In the genomic region with DNA sequence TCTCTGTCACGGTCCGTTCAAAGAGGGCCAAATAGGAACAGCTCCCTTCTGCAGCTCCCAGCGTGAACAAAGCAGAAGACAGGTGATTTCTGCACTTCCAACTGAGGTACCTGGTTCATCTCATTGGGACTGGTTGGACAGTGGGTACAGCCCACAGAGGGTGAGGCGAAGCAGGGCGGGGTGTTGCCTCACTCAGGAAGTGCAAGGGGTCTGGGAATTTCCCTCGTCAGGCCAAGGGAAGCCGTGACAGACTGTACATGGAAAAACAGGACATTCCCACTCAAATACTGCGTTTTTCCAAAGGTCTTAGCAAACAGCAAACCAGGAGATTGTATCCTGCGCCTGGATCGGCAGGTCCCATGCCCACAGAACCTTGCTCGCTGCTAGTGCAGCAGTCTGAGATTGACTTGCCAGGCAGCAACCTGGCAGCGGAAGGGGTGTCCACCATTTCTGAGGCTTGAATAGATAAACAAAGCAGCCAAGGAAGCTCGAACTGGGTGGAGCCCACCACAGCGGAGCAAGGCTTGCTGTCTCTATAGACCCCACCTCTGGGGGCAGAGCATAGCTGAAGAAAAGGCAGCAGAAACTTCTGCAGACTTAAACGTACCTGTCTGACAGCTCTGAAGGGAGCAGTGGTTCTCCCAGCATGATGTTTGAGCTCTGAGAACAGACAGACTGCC, we compare ENCODE assay signal across 1 cellular context.
TF ChIP-seq lines count a peak whose summit lies in the region.

No MANE protein-coding gene starts in this region.

TF ChIP-seq in SK-N-SH, 30 proteins besides CTCF, POLR2A, EP300 and RAD21:
- TF ChIP-seq, protein P1, sequence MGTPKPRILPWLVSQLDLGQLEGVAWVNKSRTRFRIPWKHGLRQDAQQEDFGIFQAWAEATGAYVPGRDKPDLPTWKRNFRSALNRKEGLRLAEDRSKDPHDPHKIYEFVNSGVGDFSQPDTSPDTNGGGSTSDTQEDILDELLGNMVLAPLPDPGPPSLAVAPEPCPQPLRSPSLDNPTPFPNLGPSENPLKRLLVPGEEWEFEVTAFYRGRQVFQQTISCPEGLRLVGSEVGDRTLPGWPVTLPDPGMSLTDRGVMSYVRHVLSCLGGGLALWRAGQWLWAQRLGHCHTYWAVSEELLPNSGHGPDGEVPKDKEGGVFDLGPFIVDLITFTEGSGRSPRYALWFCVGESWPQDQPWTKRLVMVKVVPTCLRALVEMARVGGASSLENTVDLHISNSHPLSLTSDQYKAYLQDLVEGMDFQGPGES (IDR thresholded peaks at IDR 0.05; ENCODE audit: low read depth, low read length): no peak
- TF ChIP-seq TCF12 (IDR thresholded peaks at IDR 0.05) (no peak), EZH2phosphoT487 (IDR thresholded peaks at IDR 0.05; ENCODE audit: borderline replicate concordance, low read depth) (no peak), RCOR1 (IDR thresholded peaks at IDR 0.05; ENCODE audit: low read length) (no peak), POLR2AphosphoS5 (IDR thresholded peaks at IDR 0.05; ENCODE audit: low read depth, low read length) (no peak), NFIC (IDR thresholded peaks at IDR 0.05; ENCODE audit: borderline replicate concordance) (no peak), JUND (IDR thresholded peaks at IDR 0.05) (no peak), SMC3 (IDR thresholded peaks at IDR 0.05; ENCODE audit: low read depth, low read length) (no peak), FOXM1 (IDR thresholded peaks at IDR 0.05; ENCODE audit: low read depth) (no peak), FOXJ3 (CRISPR knock-in tag; IDR thresholded peaks at IDR 0.05) (no peak), GATA2 (CRISPR knock-in tag; IDR thresholded peaks at IDR 0.05) (no peak), TEAD4 (IDR thresholded peaks at IDR 0.05; ENCODE audit: borderline replicate concordance, insufficient read depth) (no peak)
- TF ChIP-seq, protein P2, sequence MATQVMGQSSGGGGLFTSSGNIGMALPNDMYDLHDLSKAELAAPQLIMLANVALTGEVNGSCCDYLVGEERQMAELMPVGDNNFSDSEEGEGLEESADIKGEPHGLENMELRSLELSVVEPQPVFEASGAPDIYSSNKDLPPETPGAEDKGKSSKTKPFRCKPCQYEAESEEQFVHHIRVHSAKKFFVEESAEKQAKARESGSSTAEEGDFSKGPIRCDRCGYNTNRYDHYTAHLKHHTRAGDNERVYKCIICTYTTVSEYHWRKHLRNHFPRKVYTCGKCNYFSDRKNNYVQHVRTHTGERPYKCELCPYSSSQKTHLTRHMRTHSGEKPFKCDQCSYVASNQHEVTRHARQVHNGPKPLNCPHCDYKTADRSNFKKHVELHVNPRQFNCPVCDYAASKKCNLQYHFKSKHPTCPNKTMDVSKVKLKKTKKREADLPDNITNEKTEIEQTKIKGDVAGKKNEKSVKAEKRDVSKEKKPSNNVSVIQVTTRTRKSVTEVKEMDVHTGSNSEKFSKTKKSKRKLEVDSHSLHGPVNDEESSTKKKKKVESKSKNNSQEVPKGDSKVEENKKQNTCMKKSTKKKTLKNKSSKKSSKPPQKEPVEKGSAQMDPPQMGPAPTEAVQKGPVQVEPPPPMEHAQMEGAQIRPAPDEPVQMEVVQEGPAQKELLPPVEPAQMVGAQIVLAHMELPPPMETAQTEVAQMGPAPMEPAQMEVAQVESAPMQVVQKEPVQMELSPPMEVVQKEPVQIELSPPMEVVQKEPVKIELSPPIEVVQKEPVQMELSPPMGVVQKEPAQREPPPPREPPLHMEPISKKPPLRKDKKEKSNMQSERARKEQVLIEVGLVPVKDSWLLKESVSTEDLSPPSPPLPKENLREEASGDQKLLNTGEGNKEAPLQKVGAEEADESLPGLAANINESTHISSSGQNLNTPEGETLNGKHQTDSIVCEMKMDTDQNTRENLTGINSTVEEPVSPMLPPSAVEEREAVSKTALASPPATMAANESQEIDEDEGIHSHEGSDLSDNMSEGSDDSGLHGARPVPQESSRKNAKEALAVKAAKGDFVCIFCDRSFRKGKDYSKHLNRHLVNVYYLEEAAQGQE (IDR thresholded peaks at IDR 0.05; ENCODE audit: low read depth, low read length): no peak
- TF ChIP-seq, protein P3, sequence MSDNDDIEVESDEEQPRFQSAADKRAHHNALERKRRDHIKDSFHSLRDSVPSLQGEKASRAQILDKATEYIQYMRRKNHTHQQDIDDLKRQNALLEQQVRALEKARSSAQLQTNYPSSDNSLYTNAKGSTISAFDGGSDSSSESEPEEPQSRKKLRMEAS (IDR thresholded peaks at IDR 0.05; ENCODE audit: low read depth): no peak
- TF ChIP-seq, protein P4, sequence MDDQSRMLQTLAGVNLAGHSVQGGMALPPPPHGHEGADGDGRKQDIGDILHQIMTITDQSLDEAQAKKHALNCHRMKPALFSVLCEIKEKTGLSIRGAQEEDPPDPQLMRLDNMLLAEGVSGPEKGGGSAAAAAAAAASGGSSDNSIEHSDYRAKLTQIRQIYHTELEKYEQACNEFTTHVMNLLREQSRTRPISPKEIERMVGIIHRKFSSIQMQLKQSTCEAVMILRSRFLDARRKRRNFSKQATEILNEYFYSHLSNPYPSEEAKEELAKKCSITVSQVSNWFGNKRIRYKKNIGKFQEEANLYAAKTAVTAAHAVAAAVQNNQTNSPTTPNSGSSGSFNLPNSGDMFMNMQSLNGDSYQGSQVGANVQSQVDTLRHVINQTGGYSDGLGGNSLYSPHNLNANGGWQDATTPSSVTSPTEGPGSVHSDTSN (IDR thresholded peaks at IDR 0.05): no peak
- TF ChIP-seq, protein P5, sequence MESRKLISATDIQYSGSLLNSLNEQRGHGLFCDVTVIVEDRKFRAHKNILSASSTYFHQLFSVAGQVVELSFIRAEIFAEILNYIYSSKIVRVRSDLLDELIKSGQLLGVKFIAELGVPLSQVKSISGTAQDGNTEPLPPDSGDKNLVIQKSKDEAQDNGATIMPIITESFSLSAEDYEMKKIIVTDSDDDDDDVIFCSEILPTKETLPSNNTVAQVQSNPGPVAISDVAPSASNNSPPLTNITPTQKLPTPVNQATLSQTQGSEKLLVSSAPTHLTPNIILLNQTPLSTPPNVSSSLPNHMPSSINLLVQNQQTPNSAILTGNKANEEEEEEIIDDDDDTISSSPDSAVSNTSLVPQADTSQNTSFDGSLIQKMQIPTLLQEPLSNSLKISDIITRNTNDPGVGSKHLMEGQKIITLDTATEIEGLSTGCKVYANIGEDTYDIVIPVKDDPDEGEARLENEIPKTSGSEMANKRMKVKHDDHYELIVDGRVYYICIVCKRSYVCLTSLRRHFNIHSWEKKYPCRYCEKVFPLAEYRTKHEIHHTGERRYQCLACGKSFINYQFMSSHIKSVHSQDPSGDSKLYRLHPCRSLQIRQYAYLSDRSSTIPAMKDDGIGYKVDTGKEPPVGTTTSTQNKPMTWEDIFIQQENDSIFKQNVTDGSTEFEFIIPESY (IDR thresholded peaks at IDR 0.05; ENCODE audit: borderline replicate concordance, low read depth): no peak
